Comparison of ENCODE assay signal across 1 cellular context in genomic region chr6:41559655-41560439, GRCh38.
TF ChIP-seq lines count a peak whose summit lies in the region.

No MANE protein-coding gene starts in this region.

TF ChIP-seq in HEK293, 187 proteins besides CTCF, POLR2A, EP300 and RAD21 (continued from another document):
- TF ChIP-seq ZBTB44 (tag by site-specific recombination; IDR thresholded peaks at IDR 0.05) = no peak
- peak; percentile 68 for TF ChIP-seq ZBTB20 (tag by site-specific recombination; IDR thresholded peaks at IDR 0.05)
